13 cellular contexts compared by ENCODE assay signal in the genomic region with DNA sequence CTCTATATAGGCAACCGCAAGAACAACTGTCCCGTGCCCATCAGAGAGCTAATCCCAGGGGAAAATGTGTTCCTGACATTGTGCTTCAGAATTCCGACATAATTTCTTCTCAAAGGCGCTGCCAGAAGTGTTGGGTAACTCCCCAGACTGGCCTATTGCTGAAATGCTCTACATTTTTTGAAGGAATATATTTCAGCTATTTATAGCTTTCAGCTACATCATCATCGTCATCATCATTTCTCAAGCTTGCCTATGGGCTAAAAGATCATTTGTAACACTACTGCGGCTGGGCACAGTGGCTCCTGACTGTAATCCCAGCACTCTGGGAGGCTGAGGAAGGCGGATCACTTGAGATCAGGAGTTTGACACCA. TPM values are rescaled to one million over a fixed set of nuclear protein-coding genes. Genes with fewer than 3 reads are reported as not detected.
DNase-seq lines count a peak whose midpoint lies in the region; ATAC-seq and TF ChIP-seq lines count a peak whose summit lies in the region.
"Had no signal": no experiment of that assay in that cellular context is flagged by ENCODE, and none has a peak within 500 bp of the region (broad histone marks: within the 10 kb centered on the region; RNA-seq: fewer than 3 reads in every experiment).

No MANE protein-coding gene starts in this region.

- no peak for DNase-seq in Right ventricle myocardium superior
- no peak for DNase-seq in Right ventricle myocardium inferior (ENCODE audit: missing footprints)
- DNase-seq in brain pericyte (ENCODE audit: low read depth, low spot score), result peak; percentile 61
- no peak for DNase-seq in mesothelial cell of epicardium (ENCODE audit: low spot score in 2 of 2, unreplicated experiment in 2 of 2)
- DNase-seq in uterus, result peak; percentile 40 to 67
- DNase-seq in activated naive CD4-positive, alpha-beta T cell (lab: John Stamatoyannopoulos, UW), result no peak
- DNase-seq in occipital lobe (lab: John Stamatoyannopoulos, UW), result no peak
- DNase-seq: activated T-cell treated with anti-CD3 and anti-CD28 coated beads, Interleukin-2, amount 50 U/mL, for 48 hours; DND-41; NCI-H510A; SIG-M5 had no signal

- H3K9me3 ChIP-seq in uterus, result no peaks in the 10 kb centered on the region

- H3K27me3 Mint-ChIP-seq in mesothelial cell of epicardium (ENCODE audit: low read depth), result no peaks in the 10 kb centered on the region

- TF ChIP-seq POLR2A in uterus (IDR thresholded peaks at IDR 0.05), result no peak

- no peaks in the 10 kb centered on the region for H3K9me3 Mint-ChIP-seq in mesothelial cell of epicardium

- peaks cover 0 to 9% of the 10 kb centered on the region in 2 donors for H3K4me1 ChIP-seq in uterus

- peaks cover 54% of the 10 kb centered on the region for H3K4me1 Mint-ChIP-seq in mesothelial cell of epicardium

- no peak overlapping the region for H3K4me3 ChIP-seq in uterus

- ATAC-seq in Right ventricle myocardium superior (ENCODE audit: poor library complexity) (peak; percentile 12), Right ventricle myocardium inferior (no peak), HG02763 (IDR thresholded peaks at IDR 0.05; ENCODE audit: unreplicated experiment) (no peak)

- H3K36me3 Mint-ChIP-seq in mesothelial cell of epicardium, result peaks cover 2% of the 10 kb centered on the region

- H3K4me3 Mint-ChIP-seq in mesothelial cell of epicardium, result no peak overlapping the region

- peak overlapping the region in 1 of 2 donors; percentile 13 for H3K27ac ChIP-seq in uterus
- H3K27ac ChIP-seq: parathyroid adenoma had no signal

- peak overlapping the region; percentile 52 for H3K27ac Mint-ChIP-seq in mesothelial cell of epicardium

- no peaks in the 10 kb centered on the region for H3K27me3 ChIP-seq in uterus

- H3K36me3 ChIP-seq in uterus, result no peaks in the 10 kb centered on the region

- intact Hi-C loops in Right ventricle myocardium superior (cut with DNase I), result no loop called here
- intact Hi-C loops in Right ventricle myocardium inferior (cut with DNase I), result no loop called here
- intact Hi-C loops in uterus (cut with DNase I; ENCODE audit: low total_unique reads), result no loop called here

- TF ChIP-seq CTCF in mesothelial cell of epicardium (IDR thresholded peaks at IDR 0.05; ENCODE audit: unreplicated experiment), result no peak
- TF ChIP-seq CTCF in uterus (IDR thresholded peaks at IDR 0.05), result no peak

RNA-seq across cellular contexts. Expression of gene MYO10, which starts 49.7 kb away (rescaled TPM):
- 7.2 TPM for total RNA-seq in Right ventricle myocardium superior
- 4.8 TPM for total RNA-seq in Right ventricle myocardium inferior
- 50.1 to 56.7 TPM (median 51.9 TPM) in 3 replicates for total RNA-seq in mesothelial cell of epicardium
- 10 to 100 TPM in 3 of 4 donors, 1 to 10 TPM in 1; 3.2 to 30.7 (median 22.9) TPM for total RNA-seq in uterus
- 31.2 TPM for total RNA-seq in occipital lobe

Comparison
In these comparisons a context has a peak if more than half of its experiments do, and no peak if none do; other contexts are left out.
1. DNase-seq: peak in brain pericyte (single experiment) and uterus (2 of 2); none in Right ventricle myocardium superior (single experiment), Right ventricle myocardium inferior (single experiment), mesothelial cell of epicardium (0 of 2), activated naive CD4-positive, alpha-beta T cell (0 of 4) and occipital lobe (single experiment).